In the genomic region with DNA sequence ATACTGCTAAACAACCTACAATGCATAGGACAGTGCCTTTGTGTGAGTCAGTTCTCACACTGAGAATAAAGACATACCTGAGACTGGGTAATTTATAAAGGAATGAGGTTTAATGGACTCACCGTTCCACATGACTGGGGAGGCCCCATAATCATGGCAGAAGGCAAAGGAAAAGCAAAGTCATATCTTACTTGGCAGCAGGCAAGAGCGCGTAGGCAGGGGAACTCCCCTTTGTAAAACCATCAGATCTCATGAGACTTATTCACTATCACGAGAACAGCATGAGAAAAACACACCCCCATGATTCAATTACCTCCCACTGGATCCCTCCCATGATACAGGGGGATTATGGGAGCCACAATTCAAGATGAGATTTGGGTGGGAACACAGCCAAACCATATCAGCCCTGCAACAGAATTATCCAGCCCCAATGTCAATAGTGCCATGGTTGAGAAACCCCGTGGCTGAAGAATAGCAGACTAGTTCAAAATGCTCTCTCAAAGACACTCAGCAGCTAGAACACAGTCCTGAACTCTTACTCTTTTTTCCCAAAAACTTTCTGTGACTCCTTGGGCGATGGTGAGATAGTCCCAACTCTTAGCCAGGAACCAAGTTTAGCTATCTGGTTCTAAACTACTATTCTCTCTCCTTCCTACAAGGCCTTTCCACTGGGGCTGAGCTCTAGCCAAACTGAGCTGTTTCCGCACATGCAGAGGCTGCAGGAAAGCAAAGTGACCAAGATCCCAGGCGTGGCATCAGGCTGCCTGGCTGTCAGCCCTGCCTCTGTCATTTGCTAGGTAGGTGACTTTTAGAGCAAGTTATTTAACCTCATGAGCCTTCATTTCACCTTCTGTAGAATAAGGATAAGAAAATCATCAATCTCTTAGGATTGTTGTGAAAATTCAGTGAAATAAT, we compare ENCODE assay signal across 11 cellular contexts. TPM values are rescaled to one million over a fixed set of nuclear protein-coding genes. Genes with fewer than 3 reads are reported as not detected.
DNase-seq lines count a peak whose midpoint lies in the region; ATAC-seq and TF ChIP-seq lines count a peak whose summit lies in the region.
"Had no signal": no experiment of that assay in that cellular context is flagged by ENCODE, and none has a peak within 500 bp of the region (broad histone marks: within the 10 kb centered on the region; RNA-seq: fewer than 3 reads in every experiment).

No MANE protein-coding gene starts in this region.

- intact Hi-C loops in posterior cingulate gyrus (cut with DNase I) (no loop called here), OCI-LY7 (cut with micrococcal nuclease; ENCODE audit: unreplicated experiment) (no loop called here)

- peak overlapping the region; percentile 70 for H2BK12ac ChIP-seq in trophoblast cell (ENCODE audit: low read length)

- peak overlapping the region; percentile 22 for H3K27ac ChIP-seq in trophoblast cell (ENCODE audit: low read depth, low read length)
- H3K27ac ChIP-seq in OCI-LY7 (ENCODE audit: low read depth, low read length, poor library complexity, severe bottlenecking): no peak overlapping the region
- H3K27ac ChIP-seq: brain microvascular endothelial cell had no signal

- no peak overlapping the region for H2AFZ ChIP-seq in trophoblast cell (ENCODE audit: insufficient read depth, low read length, poor library complexity)
- H2AFZ ChIP-seq in OCI-LY7 (ENCODE audit: low read length): no peak overlapping the region

- no peak overlapping the region for H3K9ac ChIP-seq in trophoblast cell (ENCODE audit: low read length)

- peaks cover 17 to 19% of the 10 kb centered on the region in 2 experiments for H3K4me1 ChIP-seq in trophoblast cell (ENCODE audit: control insufficient read depth in 1 of 2, insufficient read depth in 2 of 2, low read length in 2 of 2)
- H3K4me1 ChIP-seq in OCI-LY7 (ENCODE audit: insufficient read depth, low read length, poor library complexity, severe bottlenecking): no peaks in the 10 kb centered on the region

- POLR2A ChIA-PET in OCI-LY7 (lab: Charles Lee): interaction anchor here (0.6 kb wide), 1 partner anchor 132 kb away, joined by 3 read pairs; no protein-coding TSS in a partner anchor

- H3K23ac ChIP-seq in trophoblast cell (ENCODE audit: low read length): no peak overlapping the region

- no peaks in the 10 kb centered on the region for H3K36me3 ChIP-seq in trophoblast cell (ENCODE audit: control insufficient read depth in 1 of 2, insufficient read depth in 2 of 2, low read length in 2 of 2)
- no peaks in the 10 kb centered on the region for H3K36me3 ChIP-seq in OCI-LY7 (ENCODE audit: insufficient read depth, low read length)
- H3K36me3 ChIP-seq: brain microvascular endothelial cell had no signal

- BruUV-seq in OCI-LY7 (replicated peaks; lab: Mats Ljungman, UMichigan): no TSS peak

- H4K12ac ChIP-seq in trophoblast cell (ENCODE audit: low read depth, low read length): no peak overlapping the region

- H3K18ac ChIP-seq in trophoblast cell (ENCODE audit: low read length): peak overlapping the region; percentile 70

- WGBS in trophoblast cell (ENCODE audit: extremely low coverage, insufficient coverage, insufficient read length): no CpG with 5 or more reads among the region's 8 CpGs

- H3K4ac ChIP-seq in trophoblast cell (ENCODE audit: low read depth, low read length): peak overlapping the region; percentile 46

- DNase-seq in amniotic epithelial cell (ENCODE audit: low read depth) (peak; percentile 1), trophoblast cell (no peak), posterior cingulate gyrus (no peak), OCI-LY7 (ENCODE audit: low spot score) (no peak), NCI-H1105 (lab: John Stamatoyannopoulos, UW) (no peak)
- DNase-seq: brain microvascular endothelial cell, hippocampal formation, NCI-H510A had no signal

- H3K4me3 ChIP-seq in trophoblast cell (ENCODE audit: low read depth, low read length) (no peak overlapping the region), OCI-LY7 (ENCODE audit: low read depth, low read length, poor library complexity, severe bottlenecking) (no peak overlapping the region)

- H4K91ac ChIP-seq in trophoblast cell (ENCODE audit: low read depth, low read length): peak overlapping the region; percentile 88

- peak overlapping the region; percentile 75 for H2AK5ac ChIP-seq in trophoblast cell (ENCODE audit: low read length)

- H3K4me2 ChIP-seq in trophoblast cell (ENCODE audit: low read length) (no peak overlapping the region), OCI-LY7 (ENCODE audit: low read length) (no peak overlapping the region)

- CTCF ChIA-PET in OCI-LY7 (lab: Charles Lee; ENCODE audit: unreplicated experiment): no interaction called here

- peaks cover 22% of the 10 kb centered on the region for H3K79me1 ChIP-seq in trophoblast cell (ENCODE audit: low read length)

- no peaks in the 10 kb centered on the region for H3K9me2 ChIP-seq in OCI-LY7 (ENCODE audit: insufficient read depth, low read length)

- peak overlapping the region; percentile 62 for H3K14ac ChIP-seq in trophoblast cell (ENCODE audit: low read length)

- ATAC-seq in GM18868 (IDR thresholded peaks at IDR 0.05; ENCODE audit: unreplicated experiment) (peak; percentile 78), HG02588 (IDR thresholded peaks at IDR 0.05; ENCODE audit: unreplicated experiment) (peak; percentile 61), GM18520 (IDR thresholded peaks at IDR 0.05; ENCODE audit: unreplicated experiment) (no peak)

- peak overlapping the region; percentile 81 for H2BK5ac ChIP-seq in trophoblast cell (ENCODE audit: low read depth, low read length, poor library complexity)

- H3K9me3 ChIP-seq in trophoblast cell (ENCODE audit: insufficient read depth, low read depth, low read length): no peaks in the 10 kb centered on the region
- no peaks in the 10 kb centered on the region for H3K9me3 ChIP-seq in OCI-LY7 (ENCODE audit: low read length)

- H3K79me2 ChIP-seq in trophoblast cell (ENCODE audit: control insufficient read depth, insufficient read depth, low read length, poor library complexity): peaks cover 5% of the 10 kb centered on the region
- H3K79me2 ChIP-seq in OCI-LY7 (ENCODE audit: insufficient read depth, low read depth, low read length): no peaks in the 10 kb centered on the region

- no peaks in the 10 kb centered on the region for H3K27me3 ChIP-seq in trophoblast cell (ENCODE audit: insufficient read depth, low read length)
- H3K27me3 ChIP-seq: brain microvascular endothelial cell had no signal

- H2BK120ac ChIP-seq in trophoblast cell (ENCODE audit: insufficient read depth, low read length, poor library complexity): peak overlapping the region; percentile 90

- no peak overlapping the region for H4K8ac ChIP-seq in trophoblast cell (ENCODE audit: low read depth, low read length)

- TF ChIP-seq CTCF in OCI-LY7 (conservative IDR thresholded peaks at IDR 0.05; ENCODE audit: low read length): no peak

- no peaks in the 10 kb centered on the region for H4K20me1 ChIP-seq in OCI-LY7 (ENCODE audit: insufficient read depth, low read length)

RNA-seq across cellular contexts. Expression of gene FAT2, which starts 21.7 kb away (rescaled TPM):
- 0.26 and 0.30 TPM in 2 replicates for polyA plus RNA-seq in trophoblast cell (2013)
- total RNA-seq in OCI-LY7 (2014; rRNA removed; shearing (Covaris generic)): not detected in 2 replicates
- total RNA-seq in OCI-LY7 (2022): not detected in 2 replicates
